2 cellular contexts compared by ENCODE assay signal in genomic region chr22:43946391-43946680, GRCh38.
TF ChIP-seq lines count a peak whose summit lies in the region.

No MANE protein-coding gene starts in this region.

TF ChIP-seq in HepG2, 621 proteins besides CTCF, POLR2A, EP300 and RAD21:
- 0 out of 2 replicates have a peak, but pooled peaks have one; percentile 1 for TF ChIP-seq SSRP1 (CRISPR knock-in tag; IDR thresholded peaks at IDR 0.05)
- TF ChIP-seq, protein P1, sequence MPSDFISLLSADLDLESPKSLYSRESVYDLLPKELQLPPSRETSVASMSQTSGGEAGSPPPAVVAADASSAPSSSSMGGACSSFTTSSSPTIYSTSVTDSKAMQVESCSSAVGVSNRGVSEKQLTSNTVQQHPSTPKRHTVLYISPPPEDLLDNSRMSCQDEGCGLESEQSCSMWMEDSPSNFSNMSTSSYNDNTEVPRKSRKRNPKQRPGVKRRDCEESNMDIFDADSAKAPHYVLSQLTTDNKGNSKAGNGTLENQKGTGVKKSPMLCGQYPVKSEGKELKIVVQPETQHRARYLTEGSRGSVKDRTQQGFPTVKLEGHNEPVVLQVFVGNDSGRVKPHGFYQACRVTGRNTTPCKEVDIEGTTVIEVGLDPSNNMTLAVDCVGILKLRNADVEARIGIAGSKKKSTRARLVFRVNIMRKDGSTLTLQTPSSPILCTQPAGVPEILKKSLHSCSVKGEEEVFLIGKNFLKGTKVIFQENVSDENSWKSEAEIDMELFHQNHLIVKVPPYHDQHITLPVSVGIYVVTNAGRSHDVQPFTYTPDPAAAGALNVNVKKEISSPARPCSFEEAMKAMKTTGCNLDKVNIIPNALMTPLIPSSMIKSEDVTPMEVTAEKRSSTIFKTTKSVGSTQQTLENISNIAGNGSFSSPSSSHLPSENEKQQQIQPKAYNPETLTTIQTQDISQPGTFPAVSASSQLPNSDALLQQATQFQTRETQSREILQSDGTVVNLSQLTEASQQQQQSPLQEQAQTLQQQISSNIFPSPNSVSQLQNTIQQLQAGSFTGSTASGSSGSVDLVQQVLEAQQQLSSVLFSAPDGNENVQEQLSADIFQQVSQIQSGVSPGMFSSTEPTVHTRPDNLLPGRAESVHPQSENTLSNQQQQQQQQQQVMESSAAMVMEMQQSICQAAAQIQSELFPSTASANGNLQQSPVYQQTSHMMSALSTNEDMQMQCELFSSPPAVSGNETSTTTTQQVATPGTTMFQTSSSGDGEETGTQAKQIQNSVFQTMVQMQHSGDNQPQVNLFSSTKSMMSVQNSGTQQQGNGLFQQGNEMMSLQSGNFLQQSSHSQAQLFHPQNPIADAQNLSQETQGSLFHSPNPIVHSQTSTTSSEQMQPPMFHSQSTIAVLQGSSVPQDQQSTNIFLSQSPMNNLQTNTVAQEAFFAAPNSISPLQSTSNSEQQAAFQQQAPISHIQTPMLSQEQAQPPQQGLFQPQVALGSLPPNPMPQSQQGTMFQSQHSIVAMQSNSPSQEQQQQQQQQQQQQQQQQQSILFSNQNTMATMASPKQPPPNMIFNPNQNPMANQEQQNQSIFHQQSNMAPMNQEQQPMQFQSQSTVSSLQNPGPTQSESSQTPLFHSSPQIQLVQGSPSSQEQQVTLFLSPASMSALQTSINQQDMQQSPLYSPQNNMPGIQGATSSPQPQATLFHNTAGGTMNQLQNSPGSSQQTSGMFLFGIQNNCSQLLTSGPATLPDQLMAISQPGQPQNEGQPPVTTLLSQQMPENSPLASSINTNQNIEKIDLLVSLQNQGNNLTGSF (CRISPR knock-in tag; IDR thresholded peaks at IDR 0.05) = no peak
TF ChIP-seq in HepG2: peak in this region for 1.

TF ChIP-seq in H1, 55 proteins besides CTCF, POLR2A, EP300 and RAD21:
- TF ChIP-seq ATF3 (IDR thresholded peaks at IDR 0.05; ENCODE audit: insufficient read depth, low read depth, low read length) (no peak), TAF7 (optimal IDR thresholded peaks at IDR 0.05; ENCODE audit: borderline replicate concordance, low read depth, low read length) (no peak), RFX5 (IDR thresholded peaks at IDR 0.05; ENCODE audit: borderline replicate concordance, low read depth, low read length) (no peak), SP1 (IDR thresholded peaks at IDR 0.05; ENCODE audit: low read depth, low read length) (no peak), JUN (IDR thresholded peaks at IDR 0.05; ENCODE audit: low read depth, low read length) (no peak), CBX5 (IDR thresholded peaks at IDR 0.05; ENCODE audit: low read depth, low read length) (no peak), RXRA (IDR thresholded peaks at IDR 0.05; ENCODE audit: insufficient read depth, low read depth, low read length) (no peak), JUND (IDR thresholded peaks at IDR 0.05; ENCODE audit: low read length) (no peak), CHD2 (IDR thresholded peaks at IDR 0.05; ENCODE audit: low read length) (no peak), USF2 (IDR thresholded peaks at IDR 0.05; ENCODE audit: low read length) (no peak), CTBP2 (IDR thresholded peaks at IDR 0.05; ENCODE audit: borderline replicate concordance, insufficient read depth, insufficient read length, low read length) (no peak)
